Comparison of ENCODE assay signal across 11 cellular contexts in the genomic region with DNA sequence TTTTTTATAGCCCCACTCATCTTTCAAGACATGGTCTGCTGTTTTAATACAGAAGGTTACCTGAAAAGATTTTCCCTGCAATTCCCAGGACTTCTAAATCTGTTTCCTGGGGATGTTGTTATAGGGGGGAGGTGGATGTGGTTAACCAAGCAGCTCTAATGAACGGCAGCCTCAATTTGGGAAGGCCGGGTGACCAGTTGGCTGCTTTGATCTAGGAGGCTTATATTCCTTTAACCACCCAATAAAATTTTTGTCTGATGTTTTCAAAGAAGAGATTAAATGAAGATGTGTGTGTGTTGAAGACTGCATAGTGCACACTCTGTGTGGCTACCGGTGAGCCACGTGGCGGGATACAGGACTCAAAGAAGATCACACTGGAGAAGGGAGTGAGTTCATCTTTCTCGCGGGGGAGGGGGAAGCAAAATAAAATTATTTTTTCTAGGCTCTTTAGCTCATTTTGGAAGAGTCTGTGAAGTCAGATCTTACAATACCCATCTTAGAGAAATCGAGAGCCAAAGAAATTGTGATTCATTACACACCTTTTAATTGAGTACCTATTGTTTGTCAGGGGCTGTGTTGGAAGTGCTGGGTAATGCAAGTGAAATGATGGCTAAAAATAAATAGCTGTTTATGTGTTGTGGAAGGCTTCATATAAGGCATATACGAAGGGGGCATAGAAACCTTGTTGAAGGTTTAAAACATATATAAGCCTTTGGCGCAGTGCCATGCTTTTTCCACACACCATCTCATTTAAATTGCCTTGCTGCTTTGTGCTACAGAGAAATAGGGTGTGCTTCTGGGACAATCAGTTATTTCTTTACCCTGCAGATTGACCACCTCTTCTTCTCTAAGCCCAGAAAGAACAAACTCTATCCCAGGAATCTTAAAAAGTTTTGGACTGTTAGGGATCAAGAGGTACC. TPM values are rescaled to one million over a fixed set of nuclear protein-coding genes. Genes with fewer than 3 reads are reported as not detected.
DNase-seq lines count a peak whose midpoint lies in the region; ATAC-seq and TF ChIP-seq lines count a peak whose summit lies in the region.
"Had no signal": no experiment of that assay in that cellular context is flagged by ENCODE, and none has a peak within 500 bp of the region (broad histone marks: within the 10 kb centered on the region; RNA-seq: fewer than 3 reads in every experiment).

No MANE protein-coding gene starts in this region.

- H3K27ac Mint-ChIP-seq in activated naive CD4-positive, alpha-beta T cell treated with anti-CD3 and anti-CD28 coated beads for 36 hours = peak overlapping the region; percentile 84
- H3K27ac Mint-ChIP-seq in activated CD4-positive, alpha-beta memory T cell treated with anti-CD3 and anti-CD28 coated beads for 36 hours = peak overlapping the region; percentile 93
- no peak overlapping the region for H3K27ac Mint-ChIP-seq in stimulated activated naive B cell treated with anti-CD40 and anti-IgM and Interleukin-4, amounts not matched to agents 10 μg/mL and 1 μg/mL and 100 μg/mL, for 72 hours

- H3K36me3 Mint-ChIP-seq in activated naive CD4-positive, alpha-beta T cell treated with anti-CD3 and anti-CD28 coated beads for 36 hours (ENCODE audit: low read depth) = peaks cover 4% of the 10 kb centered on the region
- H3K36me3 Mint-ChIP-seq in activated CD4-positive, alpha-beta memory T cell treated with anti-CD3 and anti-CD28 coated beads for 36 hours = peaks cover 11% of the 10 kb centered on the region
- H3K36me3 Mint-ChIP-seq in stimulated activated naive B cell treated with anti-CD40 and anti-IgM and Interleukin-4, amounts not matched to agents 10 μg/mL and 1 μg/mL and 100 μg/mL, for 72 hours = peaks cover 2 to 7% of the 10 kb centered on the region in 2 donors

- no peaks in the 10 kb centered on the region for H3K27me3 Mint-ChIP-seq in activated naive CD4-positive, alpha-beta T cell treated with anti-CD3 and anti-CD28 coated beads for 36 hours (ENCODE audit: low read depth)
- H3K27me3 Mint-ChIP-seq in activated CD4-positive, alpha-beta memory T cell treated with anti-CD3 and anti-CD28 coated beads for 36 hours = no peaks in the 10 kb centered on the region
- H3K27me3 Mint-ChIP-seq in stimulated activated naive B cell treated with anti-CD40 and anti-IgM and Interleukin-4, amounts not matched to agents 10 μg/mL and 1 μg/mL and 100 μg/mL, for 72 hours = no peaks in the 10 kb centered on the region

- peak overlapping the region; percentile 61 for H3K4me3 Mint-ChIP-seq in activated naive CD4-positive, alpha-beta T cell treated with anti-CD3 and anti-CD28 coated beads for 36 hours
- peak overlapping the region; percentile 30 for H3K4me3 Mint-ChIP-seq in activated CD4-positive, alpha-beta memory T cell treated with anti-CD3 and anti-CD28 coated beads for 36 hours
- peak overlapping the region; percentile 14 to 43 for H3K4me3 Mint-ChIP-seq in stimulated activated naive B cell treated with anti-CD40 and anti-IgM and Interleukin-4, amounts not matched to agents 10 μg/mL and 1 μg/mL and 100 μg/mL, for 72 hours
- H3K4me3 Mint-ChIP-seq: neural crest cell had no signal

- intact Hi-C loops in activated naive CD4-positive, alpha-beta T cell treated with anti-CD3 and anti-CD28 coated beads for 36 hours (cut with micrococcal nuclease) = loop anchor here (5.0 kb wide), 2 partner anchors 270 to 290 kb away; partner anchors contain the start of genes AMDHD1 and CCDC38
- intact Hi-C loops in activated CD4-positive, alpha-beta memory T cell treated with anti-CD3 and anti-CD28 coated beads for 36 hours (cut with micrococcal nuclease) = loop anchor here (2.0 to 10.0 kb wide), 4 partner anchors 14 to 290 kb away; partner anchors contain the start of genes AMDHD1 and CCDC38
- intact Hi-C loops in right lobe of liver (cut with DNase I) = loop anchor here in 1 of 2 donors (10.0 kb wide), 1 partner anchor 148 kb away; no protein-coding TSS in a partner anchor

- no peak for TF ChIP-seq POLR2A in right lobe of liver (IDR thresholded peaks at IDR 0.05)

- H3K4me1 ChIP-seq in foreskin keratinocyte = peaks cover 32% of the 10 kb centered on the region
- H3K4me1 ChIP-seq in right lobe of liver = peaks cover 0 to 9% (median 0%) of the 10 kb centered on the region in 4 donors
- peaks cover 16% of the 10 kb centered on the region for H3K4me1 ChIP-seq in SJCRH30
- H3K4me1 ChIP-seq: colonic mucosa had no signal

- H3K9me3 ChIP-seq in right lobe of liver (no peaks in the 10 kb centered on the region), SJCRH30 (replicated peaks) (no peaks in the 10 kb centered on the region)
- H3K9me3 ChIP-seq: colonic mucosa had no signal

- H3K27me3 ChIP-seq in foreskin keratinocyte (no peaks in the 10 kb centered on the region), right lobe of liver (no peaks in the 10 kb centered on the region), SJCRH30 (no peaks in the 10 kb centered on the region)
- H3K27me3 ChIP-seq: colonic mucosa had no signal

- H3K4me3 ChIP-seq in right lobe of liver (no peak overlapping the region), SJCRH30 (no peak overlapping the region)
- H3K4me3 ChIP-seq: colonic mucosa had no signal

- POLR2A ChIA-PET in activated CD4-positive, alpha-beta memory T cell treated with anti-CD3 and anti-CD28 coated beads for 36 hours (lab: Charles Lee) = interaction anchor here (0.9 to 4.2 kb wide), 6 partner anchors 9 to 73 kb away, joined by 3 to 31 read pairs (median 4); partner anchors contain the start of gene ELK3

- DNase-seq in activated naive CD4-positive, alpha-beta T cell treated with anti-CD3 and anti-CD28 coated beads for 36 hours = peak; percentile 46
- DNase-seq in activated naive CD4-positive, alpha-beta T cell treated with Interleukin-2 at 50 U/mL for 16 hours = no peak
- DNase-seq in activated CD4-positive, alpha-beta memory T cell treated with anti-CD3 and anti-CD28 coated beads for 36 hours = peak; percentile 39
- no peak for DNase-seq in foreskin keratinocyte
- DNase-seq in stimulated activated naive B cell treated with anti-CD40 and anti-IgM and Interleukin-4, amounts not matched to agents 10 μg/mL and 1 μg/mL and 100 μg/mL, for 72 hours = no peak
- no peak for DNase-seq in COLO829 (ENCODE audit: low spot score)
- DNase-seq in right lobe of liver = no peak
- no peak for DNase-seq in SJCRH30
- DNase-seq: colonic mucosa, hippocampal formation had no signal

- no peak for TF ChIP-seq CTCF in foreskin keratinocyte (conservative IDR thresholded peaks at IDR 0.05)
- TF ChIP-seq CTCF in right lobe of liver (IDR thresholded peaks at IDR 0.05) = no peak

- H3K36me3 ChIP-seq in right lobe of liver = no peaks in the 10 kb centered on the region
- peaks cover 5% of the 10 kb centered on the region for H3K36me3 ChIP-seq in SJCRH30
- H3K36me3 ChIP-seq: colonic mucosa had no signal

- H3K27ac ChIP-seq in foreskin keratinocyte (peak overlapping the region; percentile 32), right lobe of liver (peak overlapping the region in 1 of 3 donors; percentile 20), SJCRH30 (no peak overlapping the region)
- H3K27ac ChIP-seq: colonic mucosa had no signal

- no peak for ATAC-seq in foreskin keratinocyte
- no peak for ATAC-seq in stimulated activated naive B cell treated with anti-CD40 and anti-IgM and Interleukin-4, amounts not matched to agents 10 μg/mL and 1 μg/mL and 100 μg/mL, for 72 hours (replicated peaks)
- ATAC-seq in right lobe of liver = no peak

- peaks cover 78% of the 10 kb centered on the region for H3K4me1 Mint-ChIP-seq in activated naive CD4-positive, alpha-beta T cell treated with anti-CD3 and anti-CD28 coated beads for 36 hours (ENCODE audit: low read depth)
- H3K4me1 Mint-ChIP-seq in activated CD4-positive, alpha-beta memory T cell treated with anti-CD3 and anti-CD28 coated beads for 36 hours (ENCODE audit: low read depth) = peaks cover 75% of the 10 kb centered on the region
- H3K4me1 Mint-ChIP-seq in stimulated activated naive B cell treated with anti-CD40 and anti-IgM and Interleukin-4, amounts not matched to agents 10 μg/mL and 1 μg/mL and 100 μg/mL, for 72 hours = peaks cover 50 to 86% of the 10 kb centered on the region in 2 donors

- H3K9me3 Mint-ChIP-seq in activated naive CD4-positive, alpha-beta T cell treated with anti-CD3 and anti-CD28 coated beads for 36 hours = no peaks in the 10 kb centered on the region
- H3K9me3 Mint-ChIP-seq in activated CD4-positive, alpha-beta memory T cell treated with anti-CD3 and anti-CD28 coated beads for 36 hours = no peaks in the 10 kb centered on the region
- no peaks in the 10 kb centered on the region for H3K9me3 Mint-ChIP-seq in stimulated activated naive B cell treated with anti-CD40 and anti-IgM and Interleukin-4, amounts not matched to agents 10 μg/mL and 1 μg/mL and 100 μg/mL, for 72 hours
- H3K9me3 Mint-ChIP-seq: neural crest cell had no signal

- CTCF ChIA-PET in activated naive CD4-positive, alpha-beta T cell treated with anti-CD3 and anti-CD28 coated beads for 36 hours (lab: Charles Lee) = interaction anchor here (0.5 to 7.4 kb wide), 17 partner anchors 10 to 303 kb away, joined by 3 to 79 read pairs (median 5); no protein-coding TSS in a partner anchor
- CTCF ChIA-PET in activated CD4-positive, alpha-beta memory T cell treated with anti-CD3 and anti-CD28 coated beads for 36 hours (lab: Charles Lee) = interaction anchor here (0.7 to 7.3 kb wide), 16 partner anchors 9 to 304 kb away, joined by 3 to 126 read pairs (median 3); partner anchors contain the start of genes CDK17 and LTA4H

- WGBS in right lobe of liver (ENCODE audit: insufficient coverage, low coverage, low lambda C conversion rate, missing lambda C conversion rate) = 68% methylated on average over 10 of the region's 10 CpGs

RNA-seq across cellular contexts. Expression of gene ELK3, which starts 18.5 kb away (rescaled TPM):
- total RNA-seq in activated naive CD4-positive, alpha-beta T cell treated with anti-CD3 and anti-CD28 coated beads for 36 hours = 10 to 100 TPM; 11.4 to 14.1 TPM
- 10 to 100 TPM; 23.9 to 24.1 TPM for total RNA-seq in activated CD4-positive, alpha-beta memory T cell treated with anti-CD3 and anti-CD28 coated beads for 36 hours
- 82.5 and 87.1 TPM in 2 replicates for total RNA-seq in foreskin keratinocyte
- polyA plus RNA-seq in foreskin keratinocyte = 32.8 and 37.3 TPM in 2 replicates
- 10 to 100 TPM in 1 of 6 experiments, 1 to 10 TPM in 5; 5.3 to 11.2 (median 5.8) TPM for total RNA-seq in right lobe of liver
- total RNA-seq in SJCRH30 (2014; rRNA removed; shearing (Covaris generic)) = 31.8 and 34.0 TPM in 2 replicates

Comparison
In these comparisons a context has a peak if more than half of its experiments do, and no peak if none do; other contexts are left out.
1. DNase-seq: peak in activated naive CD4-positive, alpha-beta T cell treated with anti-CD3 and anti-CD28 coated beads for 36 hours (single experiment) and activated CD4-positive, alpha-beta memory T cell treated with anti-CD3 and anti-CD28 coated beads for 36 hours (single experiment); none in activated naive CD4-positive, alpha-beta T cell treated with Interleukin-2 at 50 U/mL for 16 hours (single experiment), foreskin keratinocyte (0 of 2), stimulated activated naive B cell treated with anti-CD40 and anti-IgM and Interleukin-4, amounts not matched to agents 10 μg/mL and 1 μg/mL and 100 μg/mL, for 72 hours (single experiment), COLO829 (single experiment), right lobe of liver (0 of 3) and SJCRH30 (0 of 2).
2. Peak in every context shown above with its lines, with median percentiles within 50 percentile points of each other: H3K4me3 Mint-ChIP-seq.